In genomic region chr12:52195065-52195730, GRCh38 we compare ENCODE assay signal across 13 cellular contexts. TPM values are rescaled to one million over a fixed set of nuclear protein-coding genes. Genes with fewer than 3 reads are reported as not detected.
DNase-seq lines count a peak whose midpoint lies in the region; ATAC-seq and TF ChIP-seq lines count a peak whose summit lies in the region.
"Had no signal": no experiment of that assay in that cellular context is flagged by ENCODE, and none has a peak within 500 bp of the region (broad histone marks: within the 10 kb centered on the region; RNA-seq: fewer than 3 reads in every experiment).

No MANE protein-coding gene starts in this region.

- H3K36me3 ChIP-seq in thyroid gland, result no peaks in the 10 kb centered on the region
- no peaks in the 10 kb centered on the region for H3K36me3 ChIP-seq in OCI-LY7 (ENCODE audit: insufficient read depth, low read length)
- H3K36me3 ChIP-seq: suprapubic skin had no signal

- H3K9me3 ChIP-seq in thyroid gland (no peaks in the 10 kb centered on the region), OCI-LY7 (ENCODE audit: low read length) (no peaks in the 10 kb centered on the region)
- H3K9me3 ChIP-seq: suprapubic skin had no signal

- H3K27ac ChIP-seq in thyroid gland (peak overlapping the region in 2 of 3 donors; percentile 90 to 97), OCI-LY7 (ENCODE audit: low read depth, low read length, poor library complexity, severe bottlenecking) (no peak overlapping the region)
- H3K27ac ChIP-seq: suprapubic skin had no signal

- H4K20me1 ChIP-seq in OCI-LY7 (ENCODE audit: insufficient read depth, low read length), result no peaks in the 10 kb centered on the region

- intact Hi-C loops in thyroid gland (cut with DNase I) (no loop called here), OCI-LY7 (cut with micrococcal nuclease; ENCODE audit: unreplicated experiment) (no loop called here)

- TF ChIP-seq CTCF in fibroblast of pulmonary artery (IDR thresholded peaks at IDR 0.05; ENCODE audit: low read length, missing control alignments) (no peak), thyroid gland (IDR thresholded peaks at IDR 0.05) (no peak), OCI-LY7 (conservative IDR thresholded peaks at IDR 0.05; ENCODE audit: low read length) (no peak)

- no peak overlapping the region for H3K4me3 ChIP-seq in fibroblast of pulmonary artery (replicated peaks; ENCODE audit: low read depth, low read length)
- no peak overlapping the region for H3K4me3 ChIP-seq in thyroid gland (replicated peaks in 1 of 3)
- H3K4me3 ChIP-seq in OCI-LY7 (ENCODE audit: low read depth, low read length, poor library complexity, severe bottlenecking), result no peak overlapping the region
- H3K4me3 ChIP-seq: suprapubic skin had no signal

- POLR2A ChIA-PET in OCI-LY7 (lab: Charles Lee), result no interaction called here

- no peaks in the 10 kb centered on the region for H3K27me3 ChIP-seq in thyroid gland
- H3K27me3 ChIP-seq: suprapubic skin had no signal

- DNase-seq in HT-29 (ENCODE audit: low spot score) (peak; percentile 75), fibroblast of pulmonary artery (ENCODE audit: low read depth) (peak; percentile 93), thyroid gland (no peak), OCI-LY7 (ENCODE audit: low spot score) (no peak), NCI-H2081 (lab: John Stamatoyannopoulos, UW) (no peak), COLO829 (ENCODE audit: low spot score) (no peak)
- DNase-seq: activated CD4-positive, alpha-beta T cell treated with anti-CD3 and anti-CD28 coated beads for 4 hours; endodermal cell; NCI-H1092; NCI-H524; Right ventricle myocardium superior had no signal

- TF ChIP-seq POLR2A in thyroid gland (IDR thresholded peaks at IDR 0.05), result no peak

- H3K79me2 ChIP-seq in OCI-LY7 (ENCODE audit: insufficient read depth, low read depth, low read length), result no peaks in the 10 kb centered on the region

- BruUV-seq in OCI-LY7 (replicated peaks; lab: Mats Ljungman, UMichigan), result no TSS peak

- ATAC-seq in SK-N-SH treated with all-trans-retinoic acid at 6 μM for 48 hours, result peak; percentile 25

- no peak overlapping the region for H2AFZ ChIP-seq in OCI-LY7 (ENCODE audit: low read length)

- CTCF ChIA-PET in OCI-LY7 (lab: Charles Lee; ENCODE audit: unreplicated experiment), result no interaction called here

- H3K9me2 ChIP-seq in OCI-LY7 (ENCODE audit: insufficient read depth, low read length), result no peaks in the 10 kb centered on the region

- peaks cover 50 to 82% of the 10 kb centered on the region in 2 donors for H3K4me1 ChIP-seq in thyroid gland
- no peaks in the 10 kb centered on the region for H3K4me1 ChIP-seq in OCI-LY7 (ENCODE audit: insufficient read depth, low read length, poor library complexity, severe bottlenecking)

- 84 to 88% methylated on average over 8 of the region's 8 CpGs for WGBS in thyroid gland, 2 donors

- no peak overlapping the region for H3K4me2 ChIP-seq in OCI-LY7 (ENCODE audit: low read length)

TF ChIP-seq in SK-N-SH treated with all-trans-retinoic acid at 6 μM for 48 hours, 23 proteins besides CTCF, POLR2A, EP300 and RAD21:
- TF ChIP-seq POU6F1 (CRISPR knock-in tag; IDR thresholded peaks at IDR 0.05; ENCODE audit: borderline replicate concordance, low read depth), result no peak
- TF ChIP-seq TOX (CRISPR knock-in tag; IDR thresholded peaks at IDR 0.05; ENCODE audit: borderline replicate concordance), result no peak
- TF ChIP-seq ZFP3 (CRISPR knock-in tag; IDR thresholded peaks at IDR 0.05), result no peak
- no peak for TF ChIP-seq ZNF565 (CRISPR knock-in tag; conservative IDR thresholded peaks at IDR 0.05; ENCODE audit: low read depth)
- TF ChIP-seq ZFP30 (CRISPR knock-in tag; IDR thresholded peaks at IDR 0.05), result no peak
- no peak for TF ChIP-seq GLIS3 (CRISPR knock-in tag; IDR thresholded peaks at IDR 0.05)
TF ChIP-seq in SK-N-SH treated with all-trans-retinoic acid at 6 μM for 48 hours: peak in this region for 0.

RNA-seq across cellular contexts. Expression of gene KRT80, which starts 3.4 kb away (rescaled TPM):
- 24.7 and 27.0 TPM in 2 replicates for total RNA-seq in HT-29 (2014; rRNA removed; shearing (Covaris generic))
- 1 to 10 TPM in 1 of 4 donors, under 1 TPM in 1, not detected in 2; 0.34 to 1.6 TPM for total RNA-seq in thyroid gland
- not detected in 2 replicates for total RNA-seq in OCI-LY7 (2014; rRNA removed; shearing (Covaris generic))
- not detected in 2 replicates for total RNA-seq in OCI-LY7 (2022)
- total RNA-seq: Right ventricle myocardium superior had no signal

RNA-seq across cellular contexts. Expression of gene KRT7, which starts 37.8 kb away (rescaled TPM):
- total RNA-seq in HT-29 (2014; rRNA removed; shearing (Covaris generic)), result 3.8 and 11.9 TPM in 2 replicates
- total RNA-seq in thyroid gland, result 100 to 1,000 TPM; 333 to 826 (median 460) TPM
- not detected in 2 replicates for total RNA-seq in OCI-LY7 (2014; rRNA removed; shearing (Covaris generic))
- 1.9 TPM in 1 of 2 replicates, not detected in the other for total RNA-seq in OCI-LY7 (2022)

Comparison
In these comparisons a context has a peak if more than half of its experiments do, and no peak if none do; other contexts are left out.
1. DNase-seq: peak in HT-29 (single experiment) and fibroblast of pulmonary artery (single experiment); none in thyroid gland (0 of 2), OCI-LY7 (single experiment), NCI-H2081 (0 of 2) and COLO829 (single experiment).
2. RNA of gene KRT7, which starts 37.8 kb away (total RNA-seq): 333 to 826 TPM in thyroid gland; 3.8 to 11.9 TPM in HT-29 and 1.9 TPM in OCI-LY7; every median in the first group is over 10 times any median in the second.